In genomic region chr11:57658023-57658361, GRCh38 we compare ENCODE assay signal across 8 cellular contexts. TPM values are rescaled to one million over a fixed set of nuclear protein-coding genes. Genes with fewer than 3 reads are reported as not detected.
A peak's percentile ranks its signal among the peaks of the same experiment; 100 is the strongest.
DNase-seq lines count a peak whose midpoint lies in the region; ATAC-seq and TF ChIP-seq lines count a peak whose summit lies in the region.

No MANE protein-coding gene starts in this region.

- no peak for ATAC-seq in heart left ventricle
- ATAC-seq in left ventricle myocardium superior, result no peak
- ATAC-seq in memory B cell (ENCODE audit: low read depth), result peak; percentile 43
- no peak for ATAC-seq in HG03439 (IDR thresholded peaks at IDR 0.05; ENCODE audit: unreplicated experiment)

- no peaks in the 10 kb centered on the region for H3K9me3 Mint-ChIP-seq in memory B cell

- no peaks in the 10 kb centered on the region for H3K27me3 Mint-ChIP-seq in memory B cell

- H3K4me3 ChIP-seq in heart left ventricle, result peak overlapping the region; percentile 28 to 92 (median 70)
- H3K4me3 ChIP-seq in astrocyte of the cerebellum (ENCODE audit: low read depth, low read length), result peak overlapping the region; percentile 93
- H3K4me3 ChIP-seq in uterus, result peak overlapping the region; percentile 56 to 61

- DNase-seq in heart left ventricle (no peak), left ventricle myocardium superior (no peak), astrocyte of the cerebellum (ENCODE audit: low read depth) (no peak), memory B cell (ENCODE audit: low spot score in 2 of 2) (no peak), uterus (no peak), G401 (ENCODE audit: low spot score) (no peak)
- DNase-seq in stimulated activated CD4-positive, alpha-beta T cell treated with anti-CD3 and anti-CD28 coated beads, Interleukin-12 subunit alpha, Interleukin-12 subunit beta, amount 100 ng/mL, for 4 hours, result no peak

- H3K27ac ChIP-seq in heart left ventricle (peak overlapping the region in 11 of 12 donors; percentile 35 to 94 (median 85)), uterus (peak overlapping the region; percentile 52 to 93)

- intact Hi-C loops in heart left ventricle (cut with DNase I), result no loop called here
- intact Hi-C loops in left ventricle myocardium superior (cut with micrococcal nuclease), result no loop called here
- intact Hi-C loops in uterus (cut with DNase I; ENCODE audit: low total_unique reads), result no loop called here

- H3K27ac Mint-ChIP-seq in memory B cell, result peak overlapping the region; percentile 85

- in situ Hi-C loops in astrocyte of the cerebellum (cut with HindIII; ENCODE audit: low sequenced_read_pairs) (no loop called here), G401 (cut with HindIII; ENCODE audit: low sequenced_read_pairs) (no loop called here)

- peaks cover 5% of the 10 kb centered on the region for H3K36me3 Mint-ChIP-seq in memory B cell

- H3K4me1 ChIP-seq in heart left ventricle, result peaks cover 0 to 22% (median 12%) of the 10 kb centered on the region in 12 donors
- peaks cover 0 to 5% of the 10 kb centered on the region in 2 donors for H3K4me1 ChIP-seq in uterus

- peaks cover 0 to 40% (median 37%) of the 10 kb centered on the region in 9 donors for H3K36me3 ChIP-seq in heart left ventricle
- H3K36me3 ChIP-seq in uterus, result no peaks in the 10 kb centered on the region

- peak overlapping the region; percentile 98 for H3K4me3 Mint-ChIP-seq in memory B cell

- H3K9me3 ChIP-seq in heart left ventricle, result no peaks in the 10 kb centered on the region
- no peaks in the 10 kb centered on the region for H3K9me3 ChIP-seq in uterus

- peaks cover 16% of the 10 kb centered on the region for H3K4me1 Mint-ChIP-seq in memory B cell

- TF ChIP-seq POLR2A in heart left ventricle (IDR thresholded peaks at IDR 0.05) (no peak), uterus (IDR thresholded peaks at IDR 0.05) (no peak)

- TF ChIP-seq CTCF in heart left ventricle (IDR thresholded peaks at IDR 0.05) (no peak), astrocyte of the cerebellum (IDR thresholded peaks at IDR 0.05; ENCODE audit: low read depth, low read length, missing control alignments) (no peak), uterus (IDR thresholded peaks at IDR 0.05) (no peak)

- WGBS in heart left ventricle, 4 donors, result 0 to 1% (median 0%) methylated on average over 8 of the region's 8 CpGs

- no peaks in the 10 kb centered on the region for H3K27me3 ChIP-seq in heart left ventricle
- no peaks in the 10 kb centered on the region for H3K27me3 ChIP-seq in uterus

RNA-seq across cellular contexts. Expression of gene CLP1, which starts 0.4 kb away (rescaled TPM):
- total RNA-seq in heart left ventricle (10 to 100 TPM in 2 of 9 donors, 1 to 10 TPM in 7; 5.5 to 11.6 (median 8.2) TPM), left ventricle myocardium superior (7.7 TPM), uterus (10 to 100 TPM in 2 of 4 donors, 1 to 10 TPM in 2; 3.1 to 24.4 (median 12.2) TPM)
- polyA plus RNA-seq in heart left ventricle, result 10 to 100 TPM in 1 of 2 donors, 1 to 10 TPM in 1; 3.0 to 11.9 TPM
- 30.5 and 33.9 TPM in 2 replicates for total RNA-seq in G401 (2014; rRNA removed; shearing (Covaris generic))

RNA-seq across cellular contexts. Expression of gene YPEL4, which starts 8.3 kb away (rescaled TPM):
- total RNA-seq in heart left ventricle, result 1 to 10 TPM in 2 of 9 donors, under 1 TPM in 7; 0.16 to 2.2 (median 0.67) TPM
- polyA plus RNA-seq in heart left ventricle, result 1 to 10 TPM in 1 of 2 donors, under 1 TPM in 1; 0.28 to 1.2 TPM
- 1.2 TPM for total RNA-seq in left ventricle myocardium superior
- 1 to 10 TPM in 3 of 4 donors, under 1 TPM in 1; 0.26 to 7.6 (median 2.7) TPM for total RNA-seq in uterus
- 2.1 TPM in 1 of 2 replicates, not detected in the other for total RNA-seq in G401 (2014; rRNA removed; shearing (Covaris generic))

RNA-seq across cellular contexts. Expression of gene ZDHHC5, which starts 9.9 kb away (rescaled TPM):
- total RNA-seq in heart left ventricle (10 to 100 TPM; 32.5 to 63.6 (median 45.7) TPM), left ventricle myocardium superior (47.8 TPM), uterus (10 to 100 TPM; 27.2 to 50.6 (median 34.6) TPM)
- polyA plus RNA-seq in heart left ventricle, result 10 to 100 TPM; 21.9 to 50.3 TPM
- 46.5 and 49.0 TPM in 2 replicates for total RNA-seq in G401 (2014; rRNA removed; shearing (Covaris generic))

RNA-seq across cellular contexts. Expression of gene MED19, which starts 54.0 kb away (rescaled TPM):
- total RNA-seq in heart left ventricle (10 to 100 TPM in 2 of 9 donors, 1 to 10 TPM in 7; 6.0 to 12.4 (median 6.9) TPM), left ventricle myocardium superior (8.8 TPM), uterus (10 to 100 TPM in 1 of 4 donors, 1 to 10 TPM in 3; 5.9 to 11.3 (median 9.1) TPM)
- 10 to 100 TPM in 1 of 2 donors, 1 to 10 TPM in 1; 6.1 to 19.8 TPM for polyA plus RNA-seq in heart left ventricle
- total RNA-seq in G401 (2014; rRNA removed; shearing (Covaris generic)), result 28.9 and 40.7 TPM in 2 replicates

RNA-seq across cellular contexts. Expression of gene TMX2, which starts 54.4 kb away (rescaled TPM):
- total RNA-seq in heart left ventricle (10 to 100 TPM; 46.7 to 78.2 (median 65.8) TPM), left ventricle myocardium superior (65.6 TPM), uterus (10 to 100 TPM; 23.3 to 62.1 (median 49.8) TPM)
- 100 to 1,000 TPM in 1 of 2 donors, 10 to 100 TPM in 1; 53.6 to 165 TPM for polyA plus RNA-seq in heart left ventricle
- total RNA-seq in G401 (2014; rRNA removed; shearing (Covaris generic)), result 104 and 145 TPM in 2 replicates
